ENCODE assay signal across 8 cellular contexts in genomic region chr20:50192364-50193168, GRCh38. TPM values are rescaled to one million over a fixed set of nuclear protein-coding genes. Genes with fewer than 3 reads are reported as not detected.
DNase-seq lines count a peak whose midpoint lies in the region; ATAC-seq and TF ChIP-seq lines count a peak whose summit lies in the region.

No MANE protein-coding gene starts in this region.

- intact Hi-C loops in HCT116 (cut with micrococcal nuclease) = loop anchor here (5.0 kb wide), 1 partner anchor 90 kb away; no protein-coding TSS in a partner anchor

- no peak for TF ChIP-seq RAD21 in HCT116 (IDR thresholded peaks at IDR 0.05; ENCODE audit: low read depth)

- peaks cover 7% of the 10 kb centered on the region; the same call in 1 of the 2 replicates for H4K20me1 ChIP-seq in HCT116 (ENCODE audit: insufficient read depth)

- RAD21 ChIA-PET in HCT116 (lab: Charles Lee; ENCODE audit: low non-redundant PET in 1 of 2, low total read pairs in 2 of 2, uncharacterized antibody in 2 of 2, unreplicated experiment in 2 of 2) = interaction anchor here in 1 of 2 experiments (0.5 kb wide), 1 partner anchor 275 kb away, joined by 3 read pairs; no protein-coding TSS in a partner anchor

- peaks cover 26% of the 10 kb centered on the region for H3K79me2 ChIP-seq in HCT116 (ENCODE audit: insufficient read depth, low read length)

- peak overlapping the region; percentile 85 for H3K9ac ChIP-seq in HCT116 (ENCODE audit: low read length)

- H3K27me3 ChIP-seq in HCT116 (ENCODE audit: insufficient read depth, low read length) (no peaks in the 10 kb centered on the region), kidney epithelial cell (ENCODE audit: control insufficient read depth, insufficient read depth, low read length) (no peaks in the 10 kb centered on the region)

- no peaks in the 10 kb centered on the region for H3K9me2 ChIP-seq in HCT116 (ENCODE audit: insufficient read depth)

- peak overlapping the region; percentile 96 for H3K4me2 ChIP-seq in HCT116 (ENCODE audit: low read length)

- TF ChIP-seq CTCF in HCT116 (IDR thresholded peaks at IDR 0.05 in 2 of 3, conservative IDR thresholded peaks at IDR 0.05 in 1 of 3; ENCODE audit: borderline replicate concordance in 1 of 3, insufficient read depth in 1 of 3, low read depth in 2 of 3, low read length in 2 of 3) = no peak
- TF ChIP-seq CTCF in kidney epithelial cell (IDR thresholded peaks at IDR 0.05; ENCODE audit: insufficient read depth, low read length, poor library complexity, severe bottlenecking) = no peak

- TSS peak; percentile 88 for BruUV-seq in HCT116 (replicated peaks; lab: Mats Ljungman, UMichigan)

- H3K9me3 ChIP-seq in HCT116 (ENCODE audit: control insufficient read depth in 1 of 2, insufficient read depth in 1 of 2, low read depth in 1 of 2, low read length in 2 of 2) = no peaks in the 10 kb centered on the region

- H3K4me1 ChIP-seq in HCT116 (ENCODE audit: control insufficient read depth in 1 of 2, insufficient read depth in 2 of 2, low read length in 2 of 2) = peaks cover 27 to 44% of the 10 kb centered on the region in 2 experiments

- CTCF ChIA-PET in HCT116 (lab: Charles Lee) = interaction anchor here (6.8 kb wide), 1 partner anchor 272 kb away, joined by 61 read pairs; no protein-coding TSS in a partner anchor

- POLR2A ChIA-PET in HCT116 (lab: Charles Lee) = interaction anchor here (0.7 kb wide), 1 partner anchor 246 kb away, joined by 3 read pairs; no protein-coding TSS in a partner anchor

- no peak overlapping the region for H2AFZ ChIP-seq in HCT116 (ENCODE audit: low read depth, low read length, poor library complexity, severe bottlenecking)

- no peak for ATAC-seq in HCT116

- DNase-seq in COLO668 (lab: John Stamatoyannopoulos, UW; ENCODE audit: unreplicated experiment) (peak; percentile 91), HCT116 (ENCODE audit: low read depth, low spot score) (peak; percentile 65), NCI-H2171 treated with DMSO at 0.1 percent for 48 hours (lab: John Stamatoyannopoulos, UW) (peak; percentile 93), caudate nucleus (lab: John Stamatoyannopoulos, UW) (peak in 41 of 61 donors; percentile 5 to 85 (median 41)), kidney epithelial cell (ENCODE audit: low read depth) (no peak), middle frontal gyrus (ENCODE audit: extremely low spot score, low spot score) (no peak)
- DNase-seq in activated CD4-positive, CD25-positive, alpha-beta regulatory T cell (lab: John Stamatoyannopoulos, UW) = peak; percentile 52 to 64 (median 58)
- peak; percentile 56 to 75 (median 66) for DNase-seq in stimulated activated CD4-positive, alpha-beta T cell treated with anti-CD3 and anti-CD28 coated beads, Interleukin-1b, Interleukin-23, amount 100 ng/mL, for 24 hours (ENCODE audit: low read depth in 4 of 4, low spot score in 1 of 4)

- peak overlapping the region; percentile 85 for H3K27ac ChIP-seq in HCT116 (ENCODE audit: low read depth, low read length)
- H3K27ac ChIP-seq in caudate nucleus (ENCODE audit: low read depth, low read length) = peak overlapping the region; percentile 85

- H3K36me3 ChIP-seq in HCT116 (ENCODE audit: control insufficient read depth in 1 of 2, insufficient read depth in 2 of 2, low read length in 2 of 2) (peaks cover 0 to 4% of the 10 kb centered on the region in 2 experiments; a peak in 1 of 4 replicates), kidney epithelial cell (ENCODE audit: control insufficient read depth, insufficient read depth, low read length) (peaks cover 6% of the 10 kb centered on the region)

- H3K4me3 ChIP-seq in HCT116 (replicated peaks in 1 of 2; ENCODE audit: low read depth in 1 of 2, low read length in 2 of 2) = peak overlapping the region; percentile 68 to 91
- peak overlapping the region; percentile 94 for H3K4me3 ChIP-seq in kidney epithelial cell (ENCODE audit: low read depth, low read length)

- TF ChIP-seq POLR2A in HCT116 (IDR thresholded peaks at IDR 0.05; ENCODE audit: borderline replicate concordance, extremely low read depth, insufficient read depth, insufficient read length) = no peak

TF ChIP-seq in HCT116, 20 proteins besides CTCF, POLR2A, EP300 and RAD21:
- peak; percentile 74 for TF ChIP-seq YY1 (IDR thresholded peaks at IDR 0.05; ENCODE audit: extremely low read depth, insufficient replicate concordance, low read depth, low read length)
- no peak for TF ChIP-seq EZH2phosphoT487 (IDR thresholded peaks at IDR 0.05; ENCODE audit: borderline replicate concordance)
- TF ChIP-seq FOSL1 (IDR thresholded peaks at IDR 0.05; ENCODE audit: low read depth) = no peak
- no peak for TF ChIP-seq ELF1 (IDR thresholded peaks at IDR 0.05; ENCODE audit: borderline replicate concordance, low read depth)
- TF ChIP-seq ZFX (IDR thresholded peaks at IDR 0.05) = no peak
- TF ChIP-seq CBX3 (IDR thresholded peaks at IDR 0.05; ENCODE audit: low read depth) = no peak
- TF ChIP-seq ZNF274 (IDR thresholded peaks at IDR 0.05; ENCODE audit: low read depth, low read length) = no peak
- TF ChIP-seq POLR2AphosphoS5 (IDR thresholded peaks at IDR 0.05; ENCODE audit: low read depth, low read length) = peak; percentile 63
- no peak for TF ChIP-seq REST (IDR thresholded peaks at IDR 0.05; ENCODE audit: low read depth)

RNA-seq across cellular contexts. Expression of gene CEBPB, which starts 1.9 kb away (rescaled TPM):
- total RNA-seq in HCT116 (2021; ENCODE audit: unreplicated experiment) = 113 TPM
- polyA plus RNA-seq in HCT116 (2012) = 49.1 and 50.9 TPM in 2 replicates
- total RNA-seq in kidney epithelial cell = 105 and 117 TPM in 2 replicates

RNA-seq across cellular contexts. Expression of gene PEDS1, which starts 39.0 kb away (rescaled TPM):
- total RNA-seq in HCT116 (2021; ENCODE audit: unreplicated experiment) (31.9 TPM), kidney epithelial cell (52.1 and 57.9 TPM in 2 replicates)
- polyA plus RNA-seq in HCT116 (2012) = 43.0 and 49.4 TPM in 2 replicates

Comparison
In these comparisons a context has a peak if more than half of its experiments do, and no peak if none do; other contexts are left out.
1. DNase-seq: peak in COLO668 (single experiment), HCT116 (single experiment), NCI-H2171 treated with DMSO at 0.1 percent for 48 hours (single experiment), activated CD4-positive, CD25-positive, alpha-beta regulatory T cell (4 of 4), caudate nucleus (41 of 61) and stimulated activated CD4-positive, alpha-beta T cell treated with anti-CD3 and anti-CD28 coated beads, Interleukin-1b, Interleukin-23, amount 100 ng/mL, for 24 hours (4 of 4); none in kidney epithelial cell (single experiment) and middle frontal gyrus (single experiment).